ENCODE assay signal across 17 cellular contexts in the genomic region with DNA sequence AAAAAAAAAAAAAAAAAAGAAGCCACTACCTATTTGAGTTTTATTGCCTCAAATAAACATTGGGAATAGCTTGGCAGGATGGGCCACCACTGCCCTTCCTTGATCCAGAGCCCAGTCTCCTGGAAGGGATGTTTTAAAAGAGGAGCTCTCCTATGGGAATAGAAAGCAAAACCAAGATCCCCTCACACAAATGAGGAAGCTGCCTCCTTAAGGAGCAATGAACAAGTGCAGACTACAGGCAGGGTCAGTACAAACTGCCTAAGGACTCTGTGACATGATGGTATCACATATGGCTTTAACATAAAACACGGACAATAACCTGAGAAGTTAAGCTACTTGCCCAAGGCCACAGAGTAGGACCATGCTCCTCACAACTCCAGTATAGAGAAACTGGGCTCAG.
"Had no signal": no experiment of that assay in that cellular context is flagged by ENCODE, and none has a peak within 500 bp of the region (broad histone marks: within the 10 kb centered on the region; RNA-seq: fewer than 3 reads in every experiment).

No MANE protein-coding gene starts in this region.

- H3K27ac Mint-ChIP-seq: activated naive CD4-positive, alpha-beta T cell treated with anti-CD3 and anti-CD28 coated beads for 36 hours; activated T-helper 17 cell treated with anti-CD3 and anti-CD28 coated beads, Interleukin-2, amount 50 U/mL, for 72 hours; mesothelial cell of epicardium; progenitor cell of endocrine pancreas had no signal

- FAIRE-seq: bronchial epithelial cell, frontal cortex had no signal

- H3K9me3 ChIP-seq: ascending aorta, heart left ventricle, lower lobe of right lung, right atrium auricular region, upper lobe of left lung had no signal

- ATAC-seq: activated CD4-positive, CD25-positive, alpha-beta regulatory T cell treated with anti-CD3 and anti-CD28 coated beads, Interleukin-2, amount 50 U/mL, for 24 hours; activated T-helper 17 cell treated with anti-CD3 and anti-CD28 coated beads, Interleukin-2, amount 50 U/mL, for 72 hours; heart left ventricle; left cardiac atrium had no signal

- H3K36me3 Mint-ChIP-seq: mesothelial cell of epicardium had no signal

- DNase-seq: activated CD4-positive, alpha-beta T cell treated with anti-CD3 and anti-CD28 coated beads, Interleukin-2, amount 50 U/mL, for 4 hours; activated naive CD4-positive, alpha-beta T cell treated with anti-CD3 and anti-CD28 coated beads for 36 hours; activated T-cell treated with anti-CD3 and anti-CD28 coated beads for 4 hours; heart left ventricle; left cardiac atrium; lower lobe of right lung; upper lobe of left lung had no signal

- H3K4me1 ChIP-seq: lower lobe of right lung had no signal

- H3K4me3 ChIP-seq: ascending aorta, heart left ventricle, lower lobe of right lung, right atrium auricular region, skin epidermis, upper lobe of left lung had no signal

- H3K36me3 ChIP-seq: ascending aorta, heart left ventricle, lower lobe of right lung, right atrium auricular region, upper lobe of left lung had no signal

- H3K9me3 Mint-ChIP-seq: activated naive CD4-positive, alpha-beta T cell treated with anti-CD3 and anti-CD28 coated beads for 36 hours; activated T-helper 17 cell treated with anti-CD3 and anti-CD28 coated beads, Interleukin-2, amount 50 U/mL, for 72 hours; stimulated activated naive CD8-positive, alpha-beta T cell treated with anti-CD3 and anti-CD28 coated beads, Interleukin-15, Interleukin-2, amounts not matched to agents 100 ng/mL and 50 ng/mL, for 24 hours had no signal
